ENCODE assay signal across 14 cellular contexts in genomic region chr14:103879118-103879569, GRCh38. TPM values are rescaled to one million over a fixed set of nuclear protein-coding genes. Genes with fewer than 3 reads are reported as not detected.
DNase-seq lines count a peak whose midpoint lies in the region; ATAC-seq and TF ChIP-seq lines count a peak whose summit lies in the region.
"Had no signal": no experiment of that assay in that cellular context is flagged by ENCODE, and none has a peak within 500 bp of the region (broad histone marks: within the 10 kb centered on the region; RNA-seq: fewer than 3 reads in every experiment).

No MANE protein-coding gene starts in this region.

- peaks cover 21% of the 10 kb centered on the region for H3K4me1 Mint-ChIP-seq in activated T-cell treated with anti-CD3 and anti-CD28 coated beads, Interleukin-2, amount 50 U/mL, for 4 hours (ENCODE audit: low read depth)
- peaks cover 20% of the 10 kb centered on the region for H3K4me1 Mint-ChIP-seq in WTC11
- H3K4me1 Mint-ChIP-seq in stimulated activated effector memory CD8-positive, alpha-beta T cell treated with anti-CD3 and anti-CD28 coated beads, Interleukin-12 subunit alpha, Interleukin-12 subunit beta, amount 100 ng/mL, for 72 hours, result peaks cover 30% of the 10 kb centered on the region

- peak overlapping the region; percentile 81 to 83 for H3K27ac ChIP-seq in left lung
- H3K27ac ChIP-seq: neural progenitor cell had no signal

- H3K9me3 ChIP-seq in left lung, result no peaks in the 10 kb centered on the region
- H3K9me3 ChIP-seq: vagina had no signal

- H3K27me3 ChIP-seq in left lung, result peaks cover 0 to 25% of the 10 kb centered on the region in 2 donors
- H3K27me3 ChIP-seq: neural progenitor cell, vagina had no signal

- POLR2A ChIA-PET in WTC11 (lab: Charles Lee), result no interaction called here

- H3K36me3 Mint-ChIP-seq in activated T-cell treated with anti-CD3 and anti-CD28 coated beads, Interleukin-2, amount 50 U/mL, for 4 hours (ENCODE audit: insufficient read depth), result no peaks in the 10 kb centered on the region
- no peaks in the 10 kb centered on the region for H3K36me3 Mint-ChIP-seq in WTC11
- H3K36me3 Mint-ChIP-seq in stimulated activated effector memory CD8-positive, alpha-beta T cell treated with anti-CD3 and anti-CD28 coated beads, Interleukin-12 subunit alpha, Interleukin-12 subunit beta, amount 100 ng/mL, for 72 hours, result no peaks in the 10 kb centered on the region
- H3K36me3 Mint-ChIP-seq: neural progenitor cell had no signal

- peak overlapping the region; percentile 64 for H3K4me3 Mint-ChIP-seq in activated T-cell treated with anti-CD3 and anti-CD28 coated beads, Interleukin-2, amount 50 U/mL, for 4 hours
- H3K4me3 Mint-ChIP-seq in WTC11, result no peak overlapping the region
- peak overlapping the region; percentile 48 for H3K4me3 Mint-ChIP-seq in stimulated activated effector memory CD8-positive, alpha-beta T cell treated with anti-CD3 and anti-CD28 coated beads, Interleukin-12 subunit alpha, Interleukin-12 subunit beta, amount 100 ng/mL, for 72 hours
- H3K4me3 Mint-ChIP-seq: activated CD4-positive, alpha-beta memory T cell treated with anti-CD3 and anti-CD28 coated beads, Interleukin-2, amount 10 ng/mL, durations not matched to agents 7 days and 5 days; neural progenitor cell had no signal

- no peaks in the 10 kb centered on the region for H3K27me3 Mint-ChIP-seq in activated T-cell treated with anti-CD3 and anti-CD28 coated beads, Interleukin-2, amount 50 U/mL, for 4 hours (ENCODE audit: low read depth)
- H3K27me3 Mint-ChIP-seq in WTC11 (ENCODE audit: low read depth), result no peaks in the 10 kb centered on the region
- H3K27me3 Mint-ChIP-seq: activated CD4-positive, alpha-beta memory T cell treated with anti-CD3 and anti-CD28 coated beads, Interleukin-2, amount 10 ng/mL, durations not matched to agents 7 days and 5 days had no signal

- H3K4me3 ChIP-seq in left lung, result peak overlapping the region; percentile 19 to 30
- H3K4me3 ChIP-seq: neural progenitor cell had no signal

- H3K27ac Mint-ChIP-seq in WTC11, result peak overlapping the region; percentile 12
- H3K27ac Mint-ChIP-seq in stimulated activated effector memory CD8-positive, alpha-beta T cell treated with anti-CD3 and anti-CD28 coated beads, Interleukin-12 subunit alpha, Interleukin-12 subunit beta, amount 100 ng/mL, for 72 hours, result no peak overlapping the region
- H3K27ac Mint-ChIP-seq: activated CD4-positive, alpha-beta memory T cell treated with anti-CD3 and anti-CD28 coated beads, Interleukin-2, amount 10 ng/mL, durations not matched to agents 7 days and 5 days; dendritic cell treated with granulocyte-macrophage colony-stimulating factor and Interleukin-4, amounts not matched to agents 40 ng/mL and 50 ng/mL, for 4 days; neural progenitor cell; T-helper 1 cell treated with Interleukin-12 subunit alpha and Interleukin-12 subunit beta and Interleukin-4 antibody, amounts not matched to agents 30 μg/mL and 1 μg/mL, for 36 hours had no signal

- no peaks in the 10 kb centered on the region for H3K36me3 ChIP-seq in left lung
- H3K36me3 ChIP-seq: neural progenitor cell, vagina had no signal

- DNase-seq in activated T-cell treated with anti-CD3 and anti-CD28 coated beads, Interleukin-2, amount 50 U/mL, for 4 hours, result no peak
- DNase-seq in activated T-cell treated with anti-CD3 and anti-CD28 coated beads for 4 hours (no peak), WTC11 (ENCODE audit: low spot score) (no peak), left lung (no peak), NCI-H2196 (lab: John Stamatoyannopoulos, UW; ENCODE audit: unreplicated experiment) (no peak)
- DNase-seq in stimulated activated effector memory CD8-positive, alpha-beta T cell treated with anti-CD3 and anti-CD28 coated beads, Interleukin-12 subunit alpha, Interleukin-12 subunit beta, amount 100 ng/mL, for 72 hours (ENCODE audit: low spot score in 2 of 2), result no peak
- DNase-seq in stimulated activated CD4-positive, alpha-beta T cell treated with anti-CD3 and anti-CD28 coated beads, Interleukin-1b, Interleukin-23, amount 100 ng/mL, for 48 hours, result no peak
- DNase-seq: activated CD4-positive, alpha-beta memory T cell treated with anti-CD3 and anti-CD28 coated beads, Interleukin-2, amount 10 ng/mL, durations not matched to agents 7 days and 5 days; OCI-M1 had no signal

- TF ChIP-seq CTCF in WTC11 (IDR thresholded peaks at IDR 0.05) (no peak), left lung (IDR thresholded peaks at IDR 0.05) (no peak)

- ATAC-seq in activated T-cell treated with anti-CD3 and anti-CD28 coated beads, Interleukin-2, amount 50 U/mL, for 4 hours, result no peak
- no peak for ATAC-seq in WTC11
- no peak for ATAC-seq in left lung
- no peak for ATAC-seq in stimulated activated effector memory CD8-positive, alpha-beta T cell treated with anti-CD3 and anti-CD28 coated beads, Interleukin-12 subunit alpha, Interleukin-12 subunit beta, amount 100 ng/mL, for 72 hours
- ATAC-seq in HG03354 (IDR thresholded peaks at IDR 0.05; ENCODE audit: poor library complexity, severe bottlenecking, unreplicated experiment), result no peak

- intact Hi-C loops in left lung (cut with DNase I), result no loop called here

- peaks cover 30 to 39% of the 10 kb centered on the region in 2 donors for H3K4me1 ChIP-seq in left lung

- H3K9me3 Mint-ChIP-seq in activated T-cell treated with anti-CD3 and anti-CD28 coated beads, Interleukin-2, amount 50 U/mL, for 4 hours, result no peaks in the 10 kb centered on the region
- H3K9me3 Mint-ChIP-seq in WTC11, result no peaks in the 10 kb centered on the region
- no peaks in the 10 kb centered on the region for H3K9me3 Mint-ChIP-seq in stimulated activated effector memory CD8-positive, alpha-beta T cell treated with anti-CD3 and anti-CD28 coated beads, Interleukin-12 subunit alpha, Interleukin-12 subunit beta, amount 100 ng/mL, for 72 hours
- H3K9me3 Mint-ChIP-seq: activated CD4-positive, alpha-beta memory T cell treated with anti-CD3 and anti-CD28 coated beads, Interleukin-2, amount 10 ng/mL, durations not matched to agents 7 days and 5 days; dendritic cell treated with granulocyte-macrophage colony-stimulating factor and Interleukin-4, amounts not matched to agents 40 ng/mL and 50 ng/mL, for 4 days; T-helper 1 cell treated with Interleukin-12 subunit alpha and Interleukin-12 subunit beta and Interleukin-4 antibody, amounts not matched to agents 30 μg/mL and 1 μg/mL, for 36 hours had no signal

- CTCF ChIA-PET in WTC11 (lab: Charles Lee), result interaction anchor here (2.2 to 6.3 kb wide), 4 partner anchors 22 to 199 kb away, joined by 7 to 87 read pairs (median 16); no protein-coding TSS in a partner anchor

TF ChIP-seq in WTC11, 78 proteins besides CTCF, POLR2A, EP300 and RAD21:
- no peak for TF ChIP-seq MXD4 (CRISPR knock-in tag; IDR thresholded peaks at IDR 0.05; ENCODE audit: borderline replicate concordance)
- no peak for TF ChIP-seq ATF6 (CRISPR knock-in tag; IDR thresholded peaks at IDR 0.05)
- no peak for TF ChIP-seq TCF7 (CRISPR knock-in tag; IDR thresholded peaks at IDR 0.05; ENCODE audit: low read depth)
- TF ChIP-seq MYBL2 (CRISPR knock-in tag; IDR thresholded peaks at IDR 0.05), result no peak
- TF ChIP-seq ELF4 (CRISPR knock-in tag; IDR thresholded peaks at IDR 0.05; ENCODE audit: low read depth), result no peak
- TF ChIP-seq ZNF396 (CRISPR knock-in tag; IDR thresholded peaks at IDR 0.05; ENCODE audit: borderline replicate concordance), result no peak
TF ChIP-seq in WTC11: peak in this region for 0.

RNA-seq across cellular contexts. Expression of gene PPP1R13B, which starts 31.8 kb away (rescaled TPM):
- total RNA-seq in activated T-cell treated with anti-CD3 and anti-CD28 coated beads, Interleukin-2, amount 50 U/mL, for 4 hours, result 10 to 100 TPM in 1 of 3 donors, 1 to 10 TPM in 2; 6.8 to 11.8 (median 9.7) TPM
- total RNA-seq in WTC11 (2021), result 9.3 to 10.3 TPM (median 10.0 TPM) in 3 replicates
- 10 to 100 TPM; 48.0 to 57.8 TPM for total RNA-seq in left lung

RNA-seq across cellular contexts. Expression of gene TDRD9, which starts 49.1 kb away (rescaled TPM):
- total RNA-seq in activated T-cell treated with anti-CD3 and anti-CD28 coated beads, Interleukin-2, amount 50 U/mL, for 4 hours, result 1 to 10 TPM in 1 of 3 donors, under 1 TPM in 2; 0.30 to 1.1 (median 0.90) TPM
- total RNA-seq in WTC11 (2021), result 0.05 to 0.17 TPM in 2 of 3 replicates, not detected in the other
- total RNA-seq in left lung, result 1 to 10 TPM; 5.4 to 9.1 TPM
